In genomic region chr2:65340898-65341681, GRCh38 we compare ENCODE assay signal across 23 cellular contexts.
DNase-seq lines count a peak whose midpoint lies in the region; ATAC-seq, FAIRE-seq and TF ChIP-seq lines count a peak whose summit lies in the region.
"Had no signal": no experiment of that assay in that cellular context is flagged by ENCODE, and none has a peak within 500 bp of the region (broad histone marks: within the 10 kb centered on the region; RNA-seq: fewer than 3 reads in every experiment).

No MANE protein-coding gene starts in this region.

- H3K27me3 ChIP-seq in HCT116 (ENCODE audit: insufficient read depth, low read length), result no peaks in the 10 kb centered on the region
- no peaks in the 10 kb centered on the region for H3K27me3 ChIP-seq in K562 (ENCODE audit: control insufficient read depth in 2 of 2, insufficient read depth in 2 of 2, low read length in 2 of 2)

- no peak overlapping the region for H3K9ac ChIP-seq in HCT116 (ENCODE audit: low read length)
- H3K9ac ChIP-seq in K562 (ENCODE audit: insufficient read depth in 1 of 2, low read depth in 2 of 2, low read length in 2 of 2), result no peak overlapping the region; a peak in 1 of 4 replicates

- no peaks in the 10 kb centered on the region for H3K9me3 ChIP-seq in HCT116 (ENCODE audit: control insufficient read depth in 1 of 2, insufficient read depth in 1 of 2, low read depth in 1 of 2, low read length in 2 of 2)
- no peaks in the 10 kb centered on the region for H3K9me3 ChIP-seq in K562 (replicated peaks; ENCODE audit: control insufficient read depth, insufficient read depth, low read depth, low read length)

- TF ChIP-seq RAD21 in HCT116 (IDR thresholded peaks at IDR 0.05; ENCODE audit: low read depth), result no peak
- no peak for TF ChIP-seq RAD21 in K562 (CRISPR knock-in tag; conservative IDR thresholded peaks at IDR 0.05 in 1 of 2, IDR thresholded peaks at IDR 0.05 in 1 of 2)

- no peak overlapping the region for H2AFZ ChIP-seq in HCT116 (ENCODE audit: low read depth, low read length, poor library complexity, severe bottlenecking)
- no peak overlapping the region for H2AFZ ChIP-seq in K562 (ENCODE audit: low read depth, low read length)

- FAIRE-seq in K562 (lab: Jason Lieb, UNC), result peak; percentile 37

- H3K4me3 Mint-ChIP-seq in osteocyte (ENCODE audit: unreplicated experiment), result no peak overlapping the region
- H3K4me3 Mint-ChIP-seq: CD8-positive, alpha-beta memory T cell; HFFc6; IgD-negative memory B cell had no signal

- no peaks in the 10 kb centered on the region for H3K9me3 Mint-ChIP-seq in osteocyte (ENCODE audit: unreplicated experiment)
- H3K9me3 Mint-ChIP-seq: CD8-positive, alpha-beta memory T cell; HFFc6; IgD-negative memory B cell had no signal

- H3K79me2 ChIP-seq in HCT116 (ENCODE audit: insufficient read depth, low read length), result peaks cover 17% of the 10 kb centered on the region; the same call in 1 of the 2 replicates
- peaks cover 19% of the 10 kb centered on the region for H3K79me2 ChIP-seq in K562 (ENCODE audit: control insufficient read depth, insufficient read depth, low read length)

- TF ChIP-seq CTCF in HCT116 (IDR thresholded peaks at IDR 0.05 in 2 of 3, conservative IDR thresholded peaks at IDR 0.05 in 1 of 3; ENCODE audit: borderline replicate concordance in 1 of 3, insufficient read depth in 1 of 3, low read depth in 2 of 3, low read length in 2 of 3), result no peak
- no peak for TF ChIP-seq CTCF in K562 (IDR thresholded peaks at IDR 0.05 in 2 of 3, conservative IDR thresholded peaks at IDR 0.05 in 1 of 3; ENCODE audit: insufficient read depth in 2 of 3, low read depth in 1 of 3, low read length in 3 of 3)
- no peak for TF ChIP-seq CTCF in osteocyte (IDR thresholded peaks at IDR 0.05)

- POLR2A ChIA-PET in HCT116 (lab: Charles Lee) (no interaction called here), K562 (lab: Yijun Ruan, JAX) (interaction anchor here (0.6 to 1.4 kb wide), 2 partner anchors 13 to 64 kb away, joined by 4 read pairs; no protein-coding TSS in a partner anchor)

- no peak for DNase-seq in HCT116 (ENCODE audit: low read depth, low spot score)
- DNase-seq in K562 (ENCODE audit: extremely low read depth in 1 of 4, low spot score in 3 of 4), result no peak
- no peak for DNase-seq in left lobe of liver (ENCODE audit: low spot score)
- DNase-seq in osteocyte (ENCODE audit: extremely low spot score, unreplicated experiment), result peak; percentile 59
- no peak for DNase-seq in NCI-H1092 (lab: John Stamatoyannopoulos, UW)
- no peak for DNase-seq in amniotic stem cell (lab: John Stamatoyannopoulos, UW)
- DNase-seq: ACHN; C1 segment of cervical spinal cord; CD8-positive, alpha-beta memory T cell; DMS79; HFFc6; Kasumi-1; NCI-H1105 treated with DMSO at 0.1 percent for 48 hours; NCI-H1694; NCI-H226; NCI-H82; OCI-M1; SHP77 had no signal

- RAD21 ChIA-PET in HCT116 (lab: Charles Lee; ENCODE audit: low non-redundant PET in 1 of 2, low total read pairs in 2 of 2, uncharacterized antibody in 2 of 2, unreplicated experiment in 2 of 2), result interaction anchor here in 1 of 2 experiments (0.6 kb wide), 1 partner anchor 32 kb away, joined by 3 read pairs; no protein-coding TSS in a partner anchor

- H3K27me3 Mint-ChIP-seq in osteocyte (ENCODE audit: unreplicated experiment), result no peaks in the 10 kb centered on the region

- H3K27ac ChIP-seq in HCT116 (ENCODE audit: low read depth, low read length), result no peak overlapping the region
- H3K27ac ChIP-seq in K562 (ENCODE audit: extremely low read depth, low read depth, low read length), result no peak overlapping the region
- H3K27ac ChIP-seq: HL-60, SK-N-MC had no signal

- WGBS in K562 (ENCODE audit: insufficient coverage, low coverage, missing lambda C conversion rate), result 84% methylated on average over 6 of the region's 9 CpGs

- no TSS peak for BruUV-seq in HCT116 (replicated peaks; lab: Mats Ljungman, UMichigan)
- BruUV-seq in K562 (replicated peaks; lab: Mats Ljungman, UMichigan), result no TSS peak

- H3K4me2 ChIP-seq in HCT116 (ENCODE audit: low read length), result no peak overlapping the region
- H3K4me2 ChIP-seq in K562 (ENCODE audit: insufficient read depth, low read length), result no peak overlapping the region

- peaks cover 12% of the 10 kb centered on the region for H3K36me3 Mint-ChIP-seq in osteocyte (ENCODE audit: unreplicated experiment)
- H3K36me3 Mint-ChIP-seq: CD8-positive, alpha-beta memory T cell; IgD-negative memory B cell had no signal

- TF ChIP-seq POLR2A in HCT116 (IDR thresholded peaks at IDR 0.05; ENCODE audit: borderline replicate concordance, extremely low read depth, insufficient read depth, insufficient read length) (no peak), K562 (conservative IDR thresholded peaks at IDR 0.05) (peak; percentile 38)

- H3K36me3 ChIP-seq in HCT116 (ENCODE audit: control insufficient read depth in 1 of 2, insufficient read depth in 2 of 2, low read length in 2 of 2) (peaks cover 0 to 6% of the 10 kb centered on the region in 2 experiments; a peak in 2 of 4 replicates), K562 (ENCODE audit: control insufficient read depth, insufficient read depth, low read length) (peaks cover 40% of the 10 kb centered on the region; the same call in 2 of the 3 replicates)

- intact Hi-C loops in HCT116 (cut with micrococcal nuclease), result no loop called here
- intact Hi-C loops in K562 (cut with micrococcal nuclease), result no loop called here

- no peak for TF ChIP-seq EP300 in K562 (IDR thresholded peaks at IDR 0.05; ENCODE audit: low read length)

- H3K9me2 ChIP-seq in HCT116 (ENCODE audit: insufficient read depth), result no peaks in the 10 kb centered on the region

- no peaks in the 10 kb centered on the region; a peak in 1 of 4 replicates for H3K4me1 ChIP-seq in HCT116 (ENCODE audit: control insufficient read depth in 1 of 2, insufficient read depth in 2 of 2, low read length in 2 of 2)
- H3K4me1 ChIP-seq in K562 (replicated peaks in 1 of 2; ENCODE audit: control insufficient read depth in 2 of 2, insufficient read depth in 2 of 2, low read length in 2 of 2), result peaks cover 0 to 5% of the 10 kb centered on the region in 2 experiments; a peak in 2 of 5 replicates

- H3K4me3 ChIP-seq in HCT116 (replicated peaks in 1 of 2; ENCODE audit: low read depth in 1 of 2, low read length in 2 of 2), result no peak overlapping the region
- no peak overlapping the region for H3K4me3 ChIP-seq in K562
- H3K4me3 ChIP-seq: SK-N-MC had no signal

- H3K4me1 Mint-ChIP-seq in osteocyte (ENCODE audit: unreplicated experiment), result peaks cover 16% of the 10 kb centered on the region

- H4K20me1 ChIP-seq in HCT116 (ENCODE audit: insufficient read depth) (0 out of 2 replicates have a peak, but pooled peaks cover 3% of the 10 kb centered on the region), K562 (replicated peaks; ENCODE audit: control insufficient read depth, insufficient read depth, low read length) (no peaks in the 10 kb centered on the region)

- peak; percentile 34; the same call in 1 of the 2 replicates for ATAC-seq in HCT116
- ATAC-seq in K562, result peak; percentile 57
- peak; percentile 57 for ATAC-seq in left lobe of liver
- ATAC-seq in GM19324 (IDR thresholded peaks at IDR 0.05; ENCODE audit: low FRiP score, unreplicated experiment), result no peak
- no peak for ATAC-seq in HG02759 (IDR thresholded peaks at IDR 0.05; ENCODE audit: unreplicated experiment)

- no peak overlapping the region for H3K27ac Mint-ChIP-seq in osteocyte (ENCODE audit: unreplicated experiment)
- H3K27ac Mint-ChIP-seq: CD8-positive, alpha-beta memory T cell; HFFc6; IgD-negative memory B cell had no signal

- CTCF ChIA-PET in HCT116 (lab: Charles Lee), result interaction anchor here (1.6 kb wide), 1 partner anchor 10 kb away, joined by 3 read pairs; no protein-coding TSS in a partner anchor
- CTCF ChIA-PET in K562 (lab: Yijun Ruan, JAX; ENCODE audit: low intra/inter-chr PET ratio), result no interaction called here

- in situ Hi-C loops in K562 (cut with MboI), result no loop called here

- H3K9me1 ChIP-seq in K562 (ENCODE audit: control insufficient read depth, insufficient read depth, low read length), result no peaks in the 10 kb centered on the region

TF ChIP-seq in HCT116, 20 proteins besides CTCF, POLR2A, EP300 and RAD21 (continues in another document):
- no peak for TF ChIP-seq ZFX (IDR thresholded peaks at IDR 0.05)

TF ChIP-seq in K562, 482 proteins besides CTCF, POLR2A, EP300 and RAD21 (continues in another document):
- TF ChIP-seq IFI16 (CRISPR knock-in tag; IDR thresholded peaks at IDR 0.05), result no peak
- no peak for TF ChIP-seq HDGF (IDR thresholded peaks at IDR 0.05)
- TF ChIP-seq KAT8 (IDR thresholded peaks at IDR 0.05; ENCODE audit: low read depth), result no peak
- TF ChIP-seq ZFP1 (CRISPR knock-in tag; IDR thresholded peaks at IDR 0.05), result no peak
- TF ChIP-seq CBX5 (IDR thresholded peaks at IDR 0.05; ENCODE audit: borderline replicate concordance, low read depth), result no peak
- no peak for TF ChIP-seq TCF7L2 (IDR thresholded peaks at IDR 0.05; ENCODE audit: low read depth, low read length)
- no peak for TF ChIP-seq RAD51 (IDR thresholded peaks at IDR 0.05; ENCODE audit: borderline replicate concordance, low read depth)
- no peak for TF ChIP-seq LCOR (CRISPR knock-in tag; IDR thresholded peaks at IDR 0.05)
- TF ChIP-seq ZNF444 (CRISPR knock-in tag; IDR thresholded peaks at IDR 0.05), result no peak
- 0 out of 2 replicates have a peak, but pooled peaks have one; percentile 15 for TF ChIP-seq DPF2 (IDR thresholded peaks at IDR 0.05)
- TF ChIP-seq VEZF1 (CRISPR knock-in tag; IDR thresholded peaks at IDR 0.05), result peak; percentile 44; the same call in 1 of the 2 replicates
- TF ChIP-seq DACH1 (IDR thresholded peaks at IDR 0.05; ENCODE audit: partially characterized antibody), result no peak
- no peak for TF ChIP-seq NFYB (IDR thresholded peaks at IDR 0.05; ENCODE audit: extremely low read depth, insufficient read length)
- TF ChIP-seq TEAD4 (IDR thresholded peaks at IDR 0.05; ENCODE audit: low read length), result no peak
- TF ChIP-seq TEAD4 (CRISPR knock-in tag; IDR thresholded peaks at IDR 0.05; ENCODE audit: borderline replicate concordance), result no peak
- no peak for TF ChIP-seq MAFF (IDR thresholded peaks at IDR 0.05; ENCODE audit: low read length)
- TF ChIP-seq LARP7 (IDR thresholded peaks at IDR 0.05), result 0 out of 2 replicates have a peak, but pooled peaks have one; percentile 16
- TF ChIP-seq NELFE (IDR thresholded peaks at IDR 0.05; ENCODE audit: insufficient read depth, insufficient read length), result no peak
- TF ChIP-seq SNIP1 (IDR thresholded peaks at IDR 0.05; ENCODE audit: low read depth), result no peak

Comparison
In these comparisons a context has a peak if more than half of its experiments do, and no peak if none do; other contexts are left out.
1. ATAC-seq: peak in HCT116 (single experiment), K562 (single experiment) and left lobe of liver (single experiment); none in GM19324 (single experiment) and HG02759 (single experiment).
2. Of the 22 proteins assayed by ChIP-seq in both K562 and HCT116: peak only in K562: POLR2A; only in HCT116: none; in both: none; in neither: 21.